ENCODE assay signal across 19 cellular contexts in the genomic region with DNA sequence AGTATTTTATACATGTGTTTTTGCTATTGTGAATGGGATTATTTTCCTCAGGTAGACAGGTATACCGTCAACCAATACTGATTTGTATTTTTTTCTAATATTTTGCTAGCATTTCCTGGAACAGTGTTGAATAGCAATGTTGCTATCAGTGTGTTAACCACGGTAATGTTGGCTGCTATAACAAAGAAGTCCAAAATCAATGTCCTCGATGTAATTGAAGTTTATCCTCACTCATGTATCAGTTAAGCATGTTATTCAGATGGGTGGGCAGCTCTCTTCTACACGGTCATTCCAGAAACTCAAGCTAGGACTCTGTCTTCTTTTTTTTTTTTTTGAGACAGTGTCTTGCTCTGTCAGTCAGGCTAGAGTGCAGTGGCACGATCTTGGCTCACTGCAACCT.
"Had no signal": no experiment of that assay in that cellular context is flagged by ENCODE, and none has a peak within 500 bp of the region (broad histone marks: within the 10 kb centered on the region; RNA-seq: fewer than 3 reads in every experiment).

No MANE protein-coding gene starts in this region.

- H3K27me3 ChIP-seq: adrenal gland, breast epithelium had no signal

- H3K4me1 ChIP-seq: adrenal gland, breast epithelium had no signal

- H3K4me3 ChIP-seq: adrenal gland, breast epithelium had no signal

- H3K27ac ChIP-seq: adrenal gland, breast epithelium had no signal

- H3K27ac Mint-ChIP-seq: activated CD8-positive, alpha-beta T cell treated with anti-CD3 and anti-CD28 coated beads for 36 hours; activated naive CD8-positive, alpha-beta T cell treated with anti-CD3 and anti-CD28 coated beads, Interleukin-2, amount 10 ng/mL, durations not matched to agents 7 days and 5 days; T-helper 17 cell had no signal

- H3K9me3 Mint-ChIP-seq: activated CD8-positive, alpha-beta T cell treated with anti-CD3 and anti-CD28 coated beads for 36 hours; activated naive CD8-positive, alpha-beta T cell treated with anti-CD3 and anti-CD28 coated beads, Interleukin-2, amount 10 ng/mL, durations not matched to agents 7 days and 5 days had no signal

- ATAC-seq: activated CD8-positive, alpha-beta T cell treated with anti-CD3 and anti-CD28 coated beads for 36 hours; T-helper 17 cell had no signal

- DNase-seq: activated CD4-positive, CD25-positive, alpha-beta regulatory T cell; activated CD8-positive, alpha-beta memory T cell treated with anti-CD3 and anti-CD28 coated beads, Interleukin-2, amount 50 U/mL, for 4 hours; activated CD8-positive, alpha-beta T cell treated with anti-CD3 and anti-CD28 coated beads for 36 hours; activated naive CD4-positive, alpha-beta T cell treated with anti-CD3 and anti-CD28 coated beads, Interleukin-2, amount 50 U/mL, for 16 hours; activated naive CD8-positive, alpha-beta T cell treated with anti-CD3 and anti-CD28 coated beads, Interleukin-2, amount 10 ng/mL, durations not matched to agents 7 days and 5 days; caudate nucleus; MM.1S; NCI-H1105; NCI-H1436; NCI-H1694 treated with DMSO at 0.1 percent for 48 hours; NCI-H2029 treated with DMSO at 0.1 percent for 48 hours; NCI-H345; NCI-H510A; NCI-H526 treated with DMSO at 0.1 percent for 48 hours; NCI-H82; T-helper 17 cell; T-helper 9 cell had no signal

- H3K27me3 Mint-ChIP-seq: activated CD8-positive, alpha-beta T cell treated with anti-CD3 and anti-CD28 coated beads for 36 hours; activated naive CD8-positive, alpha-beta T cell treated with anti-CD3 and anti-CD28 coated beads, Interleukin-2, amount 10 ng/mL, durations not matched to agents 7 days and 5 days; T-helper 17 cell had no signal

- H3K4me3 Mint-ChIP-seq: activated CD8-positive, alpha-beta T cell treated with anti-CD3 and anti-CD28 coated beads for 36 hours; activated naive CD8-positive, alpha-beta T cell treated with anti-CD3 and anti-CD28 coated beads, Interleukin-2, amount 10 ng/mL, durations not matched to agents 7 days and 5 days; T-helper 17 cell had no signal

- H3K9me3 ChIP-seq: adrenal gland, breast epithelium had no signal

- H3K36me3 ChIP-seq: adrenal gland, breast epithelium had no signal
